In the genomic region with DNA sequence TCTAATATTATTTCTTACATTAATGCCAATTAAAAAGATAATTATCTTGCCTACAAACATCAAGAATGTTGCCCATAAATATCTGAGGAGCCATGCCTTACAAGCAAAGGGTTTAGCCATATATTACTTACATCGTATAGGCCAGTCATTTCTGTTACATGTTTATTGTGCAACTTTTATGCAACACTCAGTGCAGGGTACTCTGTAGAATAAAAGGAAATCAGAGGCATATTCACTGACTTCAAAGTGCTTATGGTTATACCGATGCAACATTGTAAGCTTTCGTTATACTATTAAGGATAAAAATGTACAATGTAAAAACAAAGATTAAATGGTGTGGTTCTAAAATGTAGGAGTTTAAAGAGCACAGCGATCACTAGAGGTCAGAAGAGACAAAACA, we compare ENCODE assay signal across 18 cellular contexts.
"Had no signal": no experiment of that assay in that cellular context is flagged by ENCODE, and none has a peak within 500 bp of the region (broad histone marks: within the 10 kb centered on the region; RNA-seq: fewer than 3 reads in every experiment).

No MANE protein-coding gene starts in this region.

- H3K27ac Mint-ChIP-seq: activated naive CD4-positive, alpha-beta T cell treated with anti-CD3 and anti-CD28 coated beads, Interleukin-2, amount 10 ng/mL, durations not matched to agents 7 days and 5 days; activated naive CD8-positive, alpha-beta T cell treated with anti-CD3 and anti-CD28 coated beads, Interleukin-2, amount 50 U/mL, for 24 hours; brain; progenitor cell of endocrine pancreas had no signal

- H3K4me3 Mint-ChIP-seq: activated naive CD4-positive, alpha-beta T cell treated with anti-CD3 and anti-CD28 coated beads, Interleukin-2, amount 10 ng/mL, durations not matched to agents 7 days and 5 days; activated naive CD8-positive, alpha-beta T cell treated with anti-CD3 and anti-CD28 coated beads, Interleukin-2, amount 50 U/mL, for 24 hours; brain; neural crest cell had no signal

- H3K27me3 ChIP-seq: colonic mucosa, gastroesophageal sphincter, heart left ventricle, tibial artery had no signal

- H3K36me3 ChIP-seq: colonic mucosa, gastroesophageal sphincter, heart left ventricle, tibial artery had no signal

- H3K27me3 Mint-ChIP-seq: activated naive CD4-positive, alpha-beta T cell treated with anti-CD3 and anti-CD28 coated beads, Interleukin-2, amount 10 ng/mL, durations not matched to agents 7 days and 5 days; activated naive CD8-positive, alpha-beta T cell treated with anti-CD3 and anti-CD28 coated beads, Interleukin-2, amount 50 U/mL, for 24 hours; brain; progenitor cell of endocrine pancreas had no signal

- H3K4me1 ChIP-seq: colonic mucosa, gastroesophageal sphincter, heart left ventricle, tibial artery had no signal

- ATAC-seq: activated naive CD8-positive, alpha-beta T cell treated with anti-CD3 and anti-CD28 coated beads, Interleukin-2, amount 50 U/mL, for 24 hours; gastroesophageal sphincter; heart left ventricle; left ventricle myocardium superior; stimulated activated naive CD8-positive, alpha-beta T cell treated with anti-CD3 and anti-CD28 coated beads, Interleukin-15, Interleukin-2, amounts not matched to agents 100 U/mL and 50 U/mL, for 24 hours had no signal

- H3K9me3 ChIP-seq: colonic mucosa, gastroesophageal sphincter, heart left ventricle, tibial artery had no signal

- H3K27ac ChIP-seq: colonic mucosa, gastroesophageal sphincter, heart left ventricle, tibial artery had no signal

- H3K36me3 Mint-ChIP-seq: activated naive CD4-positive, alpha-beta T cell treated with anti-CD3 and anti-CD28 coated beads, Interleukin-2, amount 10 ng/mL, durations not matched to agents 7 days and 5 days; brain had no signal

- H3K4me3 ChIP-seq: colonic mucosa, gastroesophageal sphincter, heart left ventricle, tibial artery had no signal

- H3K4me1 Mint-ChIP-seq: activated naive CD4-positive, alpha-beta T cell treated with anti-CD3 and anti-CD28 coated beads, Interleukin-2, amount 10 ng/mL, durations not matched to agents 7 days and 5 days; activated naive CD8-positive, alpha-beta T cell treated with anti-CD3 and anti-CD28 coated beads, Interleukin-2, amount 50 U/mL, for 24 hours had no signal

- DNase-seq: activated CD8-positive, alpha-beta memory T cell treated with anti-CD3 and anti-CD28 coated beads for 24 hours; activated CD8-positive, alpha-beta memory T cell treated with anti-CD3 and anti-CD28 coated beads, Interleukin-2, amount 50 U/mL, for 48 hours; activated effector memory CD4-positive, alpha-beta T cell treated with Interleukin-2 at 50 U/mL for 16 hours; activated naive CD4-positive, alpha-beta T cell treated with anti-CD3 and anti-CD28 coated beads, Interleukin-2, amount 10 ng/mL, durations not matched to agents 7 days and 5 days; activated naive CD8-positive, alpha-beta T cell treated with anti-CD3 and anti-CD28 coated beads, Interleukin-2, amount 50 U/mL, for 24 hours; activated T-cell treated with anti-CD3 and anti-CD28 coated beads, Interleukin-2, amount 50 U/mL, for 48 hours; anterior cingulate cortex; central memory CD4-positive, alpha-beta T cell; colonic mucosa; heart left ventricle; left ventricle myocardium superior; stimulated activated naive CD8-positive, alpha-beta T cell treated with anti-CD3 and anti-CD28 coated beads, Interleukin-15, Interleukin-2, amounts not matched to agents 100 U/mL and 50 U/mL, for 24 hours; substantia nigra; tibial artery had no signal
